ENCODE assay signal across 1 cellular context in the genomic region with DNA sequence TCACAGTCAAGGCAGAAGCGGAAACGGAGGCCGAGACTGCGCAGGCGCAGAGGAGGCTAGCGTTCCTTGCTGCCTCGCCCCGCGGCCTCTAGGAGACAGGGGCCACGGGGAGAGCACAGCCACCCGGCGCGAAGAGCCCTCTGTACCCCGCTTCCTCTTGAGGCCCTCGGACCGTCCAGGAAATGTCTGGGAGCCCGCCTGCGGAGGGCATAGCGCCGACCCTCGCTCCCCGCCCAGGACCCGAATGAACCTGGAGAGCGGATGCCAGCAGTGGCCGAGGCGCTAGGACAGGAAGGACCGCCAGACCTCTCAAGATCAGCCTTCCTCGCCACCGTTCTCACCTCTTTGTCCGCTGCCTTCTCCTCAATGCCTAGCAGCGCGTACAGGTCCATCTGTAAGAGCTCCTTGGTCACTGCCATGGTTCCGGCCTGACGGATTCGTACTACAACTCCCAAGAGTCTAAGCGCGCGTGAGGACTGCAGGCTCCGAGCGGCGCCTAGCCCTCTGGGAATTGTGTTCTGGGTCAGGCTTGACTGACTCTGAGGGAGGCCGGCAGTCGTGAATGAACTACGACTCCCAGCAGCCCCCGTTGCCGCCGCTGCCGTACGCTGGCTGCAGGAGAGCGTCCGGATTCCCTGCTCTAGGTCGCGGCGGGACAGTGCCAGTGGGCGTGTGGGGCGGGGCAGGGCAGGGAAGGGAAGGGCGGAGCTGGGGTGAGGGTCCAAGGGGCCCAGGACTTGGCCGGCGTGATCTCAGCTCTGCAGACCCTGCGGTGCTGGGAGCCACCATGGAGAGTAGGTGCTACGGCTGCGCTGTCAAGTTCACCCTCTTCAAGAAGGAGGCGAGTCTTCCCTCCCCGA.
A peak's percentile ranks its signal among the peaks of the same experiment; 100 is the strongest.
TF ChIP-seq lines count a peak whose summit lies in the region.

A gene with protein sequence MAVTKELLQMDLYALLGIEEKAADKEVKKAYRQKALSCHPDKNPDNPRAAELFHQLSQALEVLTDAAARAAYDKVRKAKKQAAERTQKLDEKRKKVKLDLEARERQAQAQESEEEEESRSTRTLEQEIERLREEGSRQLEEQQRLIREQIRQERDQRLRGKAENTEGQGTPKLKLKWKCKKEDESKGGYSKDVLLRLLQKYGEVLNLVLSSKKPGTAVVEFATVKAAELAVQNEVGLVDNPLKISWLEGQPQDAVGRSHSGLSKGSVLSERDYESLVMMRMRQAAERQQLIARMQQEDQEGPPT (minus strand): TSS at position 446 of the 860 bp plus-strand sequence. CDS start 27 bp downstream, at position 419.
A gene with protein sequence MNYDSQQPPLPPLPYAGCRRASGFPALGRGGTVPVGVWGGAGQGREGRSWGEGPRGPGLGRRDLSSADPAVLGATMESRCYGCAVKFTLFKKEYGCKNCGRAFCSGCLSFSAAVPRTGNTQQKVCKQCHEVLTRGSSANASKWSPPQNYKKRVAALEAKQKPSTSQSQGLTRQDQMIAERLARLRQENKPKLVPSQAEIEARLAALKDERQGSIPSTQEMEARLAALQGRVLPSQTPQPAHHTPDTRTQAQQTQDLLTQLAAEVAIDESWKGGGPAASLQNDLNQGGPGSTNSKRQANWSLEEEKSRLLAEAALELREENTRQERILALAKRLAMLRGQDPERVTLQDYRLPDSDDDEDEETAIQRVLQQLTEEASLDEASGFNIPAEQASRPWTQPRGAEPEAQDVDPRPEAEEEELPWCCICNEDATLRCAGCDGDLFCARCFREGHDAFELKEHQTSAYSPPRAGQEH (plus strand): TSS at position 62 of the 860 bp plus-strand sequence. CDS start 501 bp downstream, at position 563.

TF ChIP-seq in K562, 482 proteins besides CTCF, POLR2A, EP300 and RAD21 (continued from another document and continues in another):
- TF ChIP-seq OTX1 (CRISPR knock-in tag; IDR thresholded peaks at IDR 0.05) (0 out of 2 replicates have a peak, but pooled peaks have one; percentile 52), EGR1 (conservative IDR thresholded peaks at IDR 0.05) (peak; percentile 78), ATF7 (IDR thresholded peaks at IDR 0.05) (peak; percentile 51; the same call in 1 of the 2 replicates), ZNF143 (CRISPR knock-in tag; IDR thresholded peaks at IDR 0.05) (peak; percentile 99), BRCA1 (IDR thresholded peaks at IDR 0.05) (no peak), BRCA1 (CRISPR knock-in tag; IDR thresholded peaks at IDR 0.05) (no peak), ARNT (IDR thresholded peaks at IDR 0.05) (peak in 1 of 2 experiments; percentile 20; a peak in 1 of 4 replicates), HNRNPLL (IDR thresholded peaks at IDR 0.05; ENCODE audit: low read depth, low read length, poor library complexity, severe bottlenecking) (peak; percentile 75), ZNF583 (CRISPR knock-in tag; IDR thresholded peaks at IDR 0.05) (peak; percentile 76; the same call in 1 of the 2 replicates), POLR2AphosphoS5 (IDR thresholded peaks at IDR 0.05; ENCODE audit: control insufficient read depth, insufficient read depth, low read depth, low read length) (peak; percentile 71; the same call in 1 of the 2 replicates), MCM2 (IDR thresholded peaks at IDR 0.05; ENCODE audit: low read depth) (no peak), TEAD1 (CRISPR knock-in tag; IDR thresholded peaks at IDR 0.05) (0 out of 4 replicates have a peak, but pooled peaks of 1 of the 2 experiments have one; percentile 50), MYC (IDR thresholded peaks at IDR 0.05; ENCODE audit: low read depth, low read length) (peak; percentile 24; the same call in 1 of the 2 replicates), MYC (CRISPR knock-in tag; IDR thresholded peaks at IDR 0.05; ENCODE audit: borderline replicate concordance, low read depth) (peak; percentile 30; the same call in 1 of the 2 replicates), ASH1L (IDR thresholded peaks at IDR 0.05; ENCODE audit: borderline replicate concordance, low read depth, partially characterized antibody) (peak; percentile 41), JUN (IDR thresholded peaks at IDR 0.05; ENCODE audit: borderline replicate concordance, low read depth, low read length) (0 out of 2 replicates have a peak, but pooled peaks have one; percentile 19), JUN (CRISPR knock-in tag; IDR thresholded peaks at IDR 0.05; ENCODE audit: borderline replicate concordance) (no peak; the same call in 1 of the 2 replicates), KDM4B (IDR thresholded peaks at IDR 0.05; ENCODE audit: borderline replicate concordance in 2 of 2, low read depth in 1 of 2) (peak in 1 of 2 experiments; percentile 71; a peak in 1 of 4 replicates), KLF6 (CRISPR knock-in tag; IDR thresholded peaks at IDR 0.05; ENCODE audit: borderline replicate concordance) (0 out of 2 replicates have a peak, but pooled peaks have one; percentile 9), ZNF76 (CRISPR knock-in tag; IDR thresholded peaks at IDR 0.05; ENCODE audit: borderline replicate concordance) (0 out of 2 replicates have a peak, but pooled peaks have one; percentile 60), ELF2 (CRISPR knock-in tag; IDR thresholded peaks at IDR 0.05) (0 out of 2 replicates have a peak, but pooled peaks have one; percentile 13), HCFC1 (IDR thresholded peaks at IDR 0.05; ENCODE audit: low read depth, low read length) (peak; percentile 97), JUNB (CRISPR knock-in tag; conservative IDR thresholded peaks at IDR 0.05) (no peak), CREB1 (IDR thresholded peaks at IDR 0.05) (peak; percentile 87), CREB1 (CRISPR knock-in tag; IDR thresholded peaks at IDR 0.05) (peak; percentile 81; the same call in 1 of the 2 replicates), YY1 (IDR thresholded peaks at IDR 0.05; ENCODE audit: borderline replicate concordance in 1 of 3, control insufficient read depth in 1 of 3, extremely low read depth in 1 of 3, insufficient read depth in 3 of 3, insufficient read length in 1 of 3, insufficient replicate concordance in 2 of 3, low read depth in 1 of 3, low read length in 2 of 3) (peak; percentile 10 to 76 (median 68)), SIX5 (IDR thresholded peaks at IDR 0.05; ENCODE audit: borderline replicate concordance in 1 of 2, insufficient read depth in 1 of 2, low read depth in 1 of 2, low read length in 2 of 2) (peak; percentile 89 to 91), NR2C1 (IDR thresholded peaks at IDR 0.05) (peak; percentile 68), NR2C1 (tag; IDR thresholded peaks at IDR 0.05) (peak; percentile 93)
- TF ChIP-seq, protein P1, sequence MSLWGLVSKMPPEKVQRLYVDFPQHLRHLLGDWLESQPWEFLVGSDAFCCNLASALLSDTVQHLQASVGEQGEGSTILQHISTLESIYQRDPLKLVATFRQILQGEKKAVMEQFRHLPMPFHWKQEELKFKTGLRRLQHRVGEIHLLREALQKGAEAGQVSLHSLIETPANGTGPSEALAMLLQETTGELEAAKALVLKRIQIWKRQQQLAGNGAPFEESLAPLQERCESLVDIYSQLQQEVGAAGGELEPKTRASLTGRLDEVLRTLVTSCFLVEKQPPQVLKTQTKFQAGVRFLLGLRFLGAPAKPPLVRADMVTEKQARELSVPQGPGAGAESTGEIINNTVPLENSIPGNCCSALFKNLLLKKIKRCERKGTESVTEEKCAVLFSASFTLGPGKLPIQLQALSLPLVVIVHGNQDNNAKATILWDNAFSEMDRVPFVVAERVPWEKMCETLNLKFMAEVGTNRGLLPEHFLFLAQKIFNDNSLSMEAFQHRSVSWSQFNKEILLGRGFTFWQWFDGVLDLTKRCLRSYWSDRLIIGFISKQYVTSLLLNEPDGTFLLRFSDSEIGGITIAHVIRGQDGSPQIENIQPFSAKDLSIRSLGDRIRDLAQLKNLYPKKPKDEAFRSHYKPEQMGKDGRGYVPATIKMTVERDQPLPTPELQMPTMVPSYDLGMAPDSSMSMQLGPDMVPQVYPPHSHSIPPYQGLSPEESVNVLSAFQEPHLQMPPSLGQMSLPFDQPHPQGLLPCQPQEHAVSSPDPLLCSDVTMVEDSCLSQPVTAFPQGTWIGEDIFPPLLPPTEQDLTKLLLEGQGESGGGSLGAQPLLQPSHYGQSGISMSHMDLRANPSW (CRISPR knock-in tag; IDR thresholded peaks at IDR 0.05), result peak; percentile 71; the same call in 1 of the 2 replicates
- TF ChIP-seq, protein P2, sequence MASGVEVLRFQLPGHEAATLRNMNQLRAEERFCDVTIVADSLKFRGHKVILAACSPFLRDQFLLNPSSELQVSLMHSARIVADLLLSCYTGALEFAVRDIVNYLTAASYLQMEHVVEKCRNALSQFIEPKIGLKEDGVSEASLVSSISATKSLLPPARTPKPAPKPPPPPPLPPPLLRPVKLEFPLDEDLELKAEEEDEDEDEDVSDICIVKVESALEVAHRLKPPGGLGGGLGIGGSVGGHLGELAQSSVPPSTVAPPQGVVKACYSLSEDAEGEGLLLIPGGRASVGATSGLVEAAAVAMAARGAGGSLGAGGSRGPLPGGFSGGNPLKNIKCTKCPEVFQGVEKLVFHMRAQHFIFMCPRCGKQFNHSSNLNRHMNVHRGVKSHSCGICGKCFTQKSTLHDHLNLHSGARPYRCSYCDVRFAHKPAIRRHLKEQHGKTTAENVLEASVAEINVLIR (CRISPR knock-in tag; IDR thresholded peaks at IDR 0.05), result 0 out of 2 replicates have a peak, but pooled peaks have one; percentile 35
- TF ChIP-seq, protein P3, sequence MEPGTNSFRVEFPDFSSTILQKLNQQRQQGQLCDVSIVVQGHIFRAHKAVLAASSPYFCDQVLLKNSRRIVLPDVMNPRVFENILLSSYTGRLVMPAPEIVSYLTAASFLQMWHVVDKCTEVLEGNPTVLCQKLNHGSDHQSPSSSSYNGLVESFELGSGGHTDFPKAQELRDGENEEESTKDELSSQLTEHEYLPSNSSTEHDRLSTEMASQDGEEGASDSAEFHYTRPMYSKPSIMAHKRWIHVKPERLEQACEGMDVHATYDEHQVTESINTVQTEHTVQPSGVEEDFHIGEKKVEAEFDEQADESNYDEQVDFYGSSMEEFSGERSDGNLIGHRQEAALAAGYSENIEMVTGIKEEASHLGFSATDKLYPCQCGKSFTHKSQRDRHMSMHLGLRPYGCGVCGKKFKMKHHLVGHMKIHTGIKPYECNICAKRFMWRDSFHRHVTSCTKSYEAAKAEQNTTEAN (CRISPR knock-in tag; IDR thresholded peaks at IDR 0.05), result peak; percentile 77; the same call in 1 of the 2 replicates
- TF ChIP-seq, protein P4, sequence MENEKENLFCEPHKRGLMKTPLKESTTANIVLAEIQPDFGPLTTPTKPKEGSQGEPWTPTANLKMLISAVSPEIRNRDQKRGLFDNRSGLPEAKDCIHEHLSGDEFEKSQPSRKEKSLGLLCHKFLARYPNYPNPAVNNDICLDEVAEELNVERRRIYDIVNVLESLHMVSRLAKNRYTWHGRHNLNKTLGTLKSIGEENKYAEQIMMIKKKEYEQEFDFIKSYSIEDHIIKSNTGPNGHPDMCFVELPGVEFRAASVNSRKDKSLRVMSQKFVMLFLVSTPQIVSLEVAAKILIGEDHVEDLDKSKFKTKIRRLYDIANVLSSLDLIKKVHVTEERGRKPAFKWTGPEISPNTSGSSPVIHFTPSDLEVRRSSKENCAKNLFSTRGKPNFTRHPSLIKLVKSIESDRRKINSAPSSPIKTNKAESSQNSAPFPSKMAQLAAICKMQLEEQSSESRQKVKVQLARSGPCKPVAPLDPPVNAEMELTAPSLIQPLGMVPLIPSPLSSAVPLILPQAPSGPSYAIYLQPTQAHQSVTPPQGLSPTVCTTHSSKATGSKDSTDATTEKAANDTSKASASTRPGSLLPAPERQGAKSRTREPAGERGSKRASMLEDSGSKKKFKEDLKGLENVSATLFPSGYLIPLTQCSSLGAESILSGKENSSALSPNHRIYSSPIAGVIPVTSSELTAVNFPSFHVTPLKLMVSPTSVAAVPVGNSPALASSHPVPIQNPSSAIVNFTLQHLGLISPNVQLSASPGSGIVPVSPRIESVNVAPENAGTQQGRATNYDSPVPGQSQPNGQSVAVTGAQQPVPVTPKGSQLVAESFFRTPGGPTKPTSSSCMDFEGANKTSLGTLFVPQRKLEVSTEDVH (IDR thresholded peaks at IDR 0.05; ENCODE audit: low read depth, partially characterized antibody), result no peak
- TF ChIP-seq, protein P5, sequence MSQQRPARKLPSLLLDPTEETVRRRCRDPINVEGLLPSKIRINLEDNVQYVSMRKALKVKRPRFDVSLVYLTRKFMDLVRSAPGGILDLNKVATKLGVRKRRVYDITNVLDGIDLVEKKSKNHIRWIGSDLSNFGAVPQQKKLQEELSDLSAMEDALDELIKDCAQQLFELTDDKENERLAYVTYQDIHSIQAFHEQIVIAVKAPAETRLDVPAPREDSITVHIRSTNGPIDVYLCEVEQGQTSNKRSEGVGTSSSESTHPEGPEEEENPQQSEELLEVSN (IDR thresholded peaks at IDR 0.05; ENCODE audit: borderline replicate concordance in 1 of 2, extremely low read depth in 1 of 2, insufficient read depth in 1 of 2, insufficient read length in 1 of 2, low read depth in 1 of 2, low read length in 1 of 2, poor library complexity in 1 of 2, severe bottlenecking in 1 of 2), result peak; percentile 56 to 68
- TF ChIP-seq, protein P6, sequence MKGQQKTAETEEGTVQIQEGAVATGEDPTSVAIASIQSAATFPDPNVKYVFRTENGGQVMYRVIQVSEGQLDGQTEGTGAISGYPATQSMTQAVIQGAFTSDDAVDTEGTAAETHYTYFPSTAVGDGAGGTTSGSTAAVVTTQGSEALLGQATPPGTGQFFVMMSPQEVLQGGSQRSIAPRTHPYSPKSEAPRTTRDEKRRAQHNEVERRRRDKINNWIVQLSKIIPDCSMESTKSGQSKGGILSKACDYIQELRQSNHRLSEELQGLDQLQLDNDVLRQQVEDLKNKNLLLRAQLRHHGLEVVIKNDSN (CRISPR knock-in tag; IDR thresholded peaks at IDR 0.05), result peak; percentile 49
- TF ChIP-seq, protein P7, sequence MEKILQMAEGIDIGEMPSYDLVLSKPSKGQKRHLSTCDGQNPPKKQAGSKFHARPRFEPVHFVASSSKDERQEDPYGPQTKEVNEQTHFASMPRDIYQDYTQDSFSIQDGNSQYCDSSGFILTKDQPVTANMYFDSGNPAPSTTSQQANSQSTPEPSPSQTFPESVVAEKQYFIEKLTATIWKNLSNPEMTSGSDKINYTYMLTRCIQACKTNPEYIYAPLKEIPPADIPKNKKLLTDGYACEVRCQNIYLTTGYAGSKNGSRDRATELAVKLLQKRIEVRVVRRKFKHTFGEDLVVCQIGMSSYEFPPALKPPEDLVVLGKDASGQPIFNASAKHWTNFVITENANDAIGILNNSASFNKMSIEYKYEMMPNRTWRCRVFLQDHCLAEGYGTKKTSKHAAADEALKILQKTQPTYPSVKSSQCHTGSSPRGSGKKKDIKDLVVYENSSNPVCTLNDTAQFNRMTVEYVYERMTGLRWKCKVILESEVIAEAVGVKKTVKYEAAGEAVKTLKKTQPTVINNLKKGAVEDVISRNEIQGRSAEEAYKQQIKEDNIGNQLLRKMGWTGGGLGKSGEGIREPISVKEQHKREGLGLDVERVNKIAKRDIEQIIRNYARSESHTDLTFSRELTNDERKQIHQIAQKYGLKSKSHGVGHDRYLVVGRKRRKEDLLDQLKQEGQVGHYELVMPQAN (IDR thresholded peaks at IDR 0.05; ENCODE audit: borderline replicate concordance), result peak; percentile 60
- TF ChIP-seq, protein P8, sequence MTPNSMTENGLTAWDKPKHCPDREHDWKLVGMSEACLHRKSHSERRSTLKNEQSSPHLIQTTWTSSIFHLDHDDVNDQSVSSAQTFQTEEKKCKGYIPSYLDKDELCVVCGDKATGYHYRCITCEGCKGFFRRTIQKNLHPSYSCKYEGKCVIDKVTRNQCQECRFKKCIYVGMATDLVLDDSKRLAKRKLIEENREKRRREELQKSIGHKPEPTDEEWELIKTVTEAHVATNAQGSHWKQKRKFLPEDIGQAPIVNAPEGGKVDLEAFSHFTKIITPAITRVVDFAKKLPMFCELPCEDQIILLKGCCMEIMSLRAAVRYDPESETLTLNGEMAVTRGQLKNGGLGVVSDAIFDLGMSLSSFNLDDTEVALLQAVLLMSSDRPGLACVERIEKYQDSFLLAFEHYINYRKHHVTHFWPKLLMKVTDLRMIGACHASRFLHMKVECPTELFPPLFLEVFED (CRISPR knock-in tag; conservative IDR thresholded peaks at IDR 0.05), result 0 out of 2 replicates have a peak, but pooled peaks have one; percentile 37
